In genomic region chr2:229726643-229727042, GRCh38 we compare ENCODE assay signal across 3 cellular contexts.
TF ChIP-seq lines count a peak whose summit lies in the region.

No MANE protein-coding gene starts in this region.

TF ChIP-seq in liver, 16 proteins besides CTCF, POLR2A, EP300 and RAD21:
- TF ChIP-seq HNF4A (conservative IDR thresholded peaks at IDR 0.05) (peak; percentile 78 to 82), GABPA (IDR thresholded peaks at IDR 0.05 in 1 of 2, conservative IDR thresholded peaks at IDR 0.05 in 1 of 2) (no peak), SP1 (IDR thresholded peaks at IDR 0.05) (no peak), ATF3 (IDR thresholded peaks at IDR 0.05) (no peak), RXRA (IDR thresholded peaks at IDR 0.05) (peak; percentile 23 to 77), NR2F2 (IDR thresholded peaks at IDR 0.05) (no peak), FOXA2 (IDR thresholded peaks at IDR 0.05) (no peak), HNF4G (IDR thresholded peaks at IDR 0.05) (no peak), TAF1 (conservative IDR thresholded peaks at IDR 0.05) (no peak), JUND (IDR thresholded peaks at IDR 0.05) (no peak)
- TF ChIP-seq, protein P1, sequence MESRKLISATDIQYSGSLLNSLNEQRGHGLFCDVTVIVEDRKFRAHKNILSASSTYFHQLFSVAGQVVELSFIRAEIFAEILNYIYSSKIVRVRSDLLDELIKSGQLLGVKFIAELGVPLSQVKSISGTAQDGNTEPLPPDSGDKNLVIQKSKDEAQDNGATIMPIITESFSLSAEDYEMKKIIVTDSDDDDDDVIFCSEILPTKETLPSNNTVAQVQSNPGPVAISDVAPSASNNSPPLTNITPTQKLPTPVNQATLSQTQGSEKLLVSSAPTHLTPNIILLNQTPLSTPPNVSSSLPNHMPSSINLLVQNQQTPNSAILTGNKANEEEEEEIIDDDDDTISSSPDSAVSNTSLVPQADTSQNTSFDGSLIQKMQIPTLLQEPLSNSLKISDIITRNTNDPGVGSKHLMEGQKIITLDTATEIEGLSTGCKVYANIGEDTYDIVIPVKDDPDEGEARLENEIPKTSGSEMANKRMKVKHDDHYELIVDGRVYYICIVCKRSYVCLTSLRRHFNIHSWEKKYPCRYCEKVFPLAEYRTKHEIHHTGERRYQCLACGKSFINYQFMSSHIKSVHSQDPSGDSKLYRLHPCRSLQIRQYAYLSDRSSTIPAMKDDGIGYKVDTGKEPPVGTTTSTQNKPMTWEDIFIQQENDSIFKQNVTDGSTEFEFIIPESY (IDR thresholded peaks at IDR 0.05): no peak
- TF ChIP-seq, protein P2, sequence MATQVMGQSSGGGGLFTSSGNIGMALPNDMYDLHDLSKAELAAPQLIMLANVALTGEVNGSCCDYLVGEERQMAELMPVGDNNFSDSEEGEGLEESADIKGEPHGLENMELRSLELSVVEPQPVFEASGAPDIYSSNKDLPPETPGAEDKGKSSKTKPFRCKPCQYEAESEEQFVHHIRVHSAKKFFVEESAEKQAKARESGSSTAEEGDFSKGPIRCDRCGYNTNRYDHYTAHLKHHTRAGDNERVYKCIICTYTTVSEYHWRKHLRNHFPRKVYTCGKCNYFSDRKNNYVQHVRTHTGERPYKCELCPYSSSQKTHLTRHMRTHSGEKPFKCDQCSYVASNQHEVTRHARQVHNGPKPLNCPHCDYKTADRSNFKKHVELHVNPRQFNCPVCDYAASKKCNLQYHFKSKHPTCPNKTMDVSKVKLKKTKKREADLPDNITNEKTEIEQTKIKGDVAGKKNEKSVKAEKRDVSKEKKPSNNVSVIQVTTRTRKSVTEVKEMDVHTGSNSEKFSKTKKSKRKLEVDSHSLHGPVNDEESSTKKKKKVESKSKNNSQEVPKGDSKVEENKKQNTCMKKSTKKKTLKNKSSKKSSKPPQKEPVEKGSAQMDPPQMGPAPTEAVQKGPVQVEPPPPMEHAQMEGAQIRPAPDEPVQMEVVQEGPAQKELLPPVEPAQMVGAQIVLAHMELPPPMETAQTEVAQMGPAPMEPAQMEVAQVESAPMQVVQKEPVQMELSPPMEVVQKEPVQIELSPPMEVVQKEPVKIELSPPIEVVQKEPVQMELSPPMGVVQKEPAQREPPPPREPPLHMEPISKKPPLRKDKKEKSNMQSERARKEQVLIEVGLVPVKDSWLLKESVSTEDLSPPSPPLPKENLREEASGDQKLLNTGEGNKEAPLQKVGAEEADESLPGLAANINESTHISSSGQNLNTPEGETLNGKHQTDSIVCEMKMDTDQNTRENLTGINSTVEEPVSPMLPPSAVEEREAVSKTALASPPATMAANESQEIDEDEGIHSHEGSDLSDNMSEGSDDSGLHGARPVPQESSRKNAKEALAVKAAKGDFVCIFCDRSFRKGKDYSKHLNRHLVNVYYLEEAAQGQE (IDR thresholded peaks at IDR 0.05): no peak
- TF ChIP-seq, protein P3, sequence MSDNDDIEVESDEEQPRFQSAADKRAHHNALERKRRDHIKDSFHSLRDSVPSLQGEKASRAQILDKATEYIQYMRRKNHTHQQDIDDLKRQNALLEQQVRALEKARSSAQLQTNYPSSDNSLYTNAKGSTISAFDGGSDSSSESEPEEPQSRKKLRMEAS (IDR thresholded peaks at IDR 0.05): no peak

TF ChIP-seq in HepG2, 621 proteins besides CTCF, POLR2A, EP300 and RAD21:
- no peak for TF ChIP-seq ZNF556 (CRISPR knock-in tag; IDR thresholded peaks at IDR 0.05; ENCODE audit: borderline replicate concordance)
- TF ChIP-seq RNF2 (conservative IDR thresholded peaks at IDR 0.05; ENCODE audit: low read depth): no peak
- no peak for TF ChIP-seq JDP2 (CRISPR knock-in tag; IDR thresholded peaks at IDR 0.05; ENCODE audit: borderline replicate concordance)
- TF ChIP-seq FOXK1 (CRISPR knock-in tag; IDR thresholded peaks at IDR 0.05; ENCODE audit: borderline replicate concordance, low read depth): no peak
- TF ChIP-seq, protein P4, sequence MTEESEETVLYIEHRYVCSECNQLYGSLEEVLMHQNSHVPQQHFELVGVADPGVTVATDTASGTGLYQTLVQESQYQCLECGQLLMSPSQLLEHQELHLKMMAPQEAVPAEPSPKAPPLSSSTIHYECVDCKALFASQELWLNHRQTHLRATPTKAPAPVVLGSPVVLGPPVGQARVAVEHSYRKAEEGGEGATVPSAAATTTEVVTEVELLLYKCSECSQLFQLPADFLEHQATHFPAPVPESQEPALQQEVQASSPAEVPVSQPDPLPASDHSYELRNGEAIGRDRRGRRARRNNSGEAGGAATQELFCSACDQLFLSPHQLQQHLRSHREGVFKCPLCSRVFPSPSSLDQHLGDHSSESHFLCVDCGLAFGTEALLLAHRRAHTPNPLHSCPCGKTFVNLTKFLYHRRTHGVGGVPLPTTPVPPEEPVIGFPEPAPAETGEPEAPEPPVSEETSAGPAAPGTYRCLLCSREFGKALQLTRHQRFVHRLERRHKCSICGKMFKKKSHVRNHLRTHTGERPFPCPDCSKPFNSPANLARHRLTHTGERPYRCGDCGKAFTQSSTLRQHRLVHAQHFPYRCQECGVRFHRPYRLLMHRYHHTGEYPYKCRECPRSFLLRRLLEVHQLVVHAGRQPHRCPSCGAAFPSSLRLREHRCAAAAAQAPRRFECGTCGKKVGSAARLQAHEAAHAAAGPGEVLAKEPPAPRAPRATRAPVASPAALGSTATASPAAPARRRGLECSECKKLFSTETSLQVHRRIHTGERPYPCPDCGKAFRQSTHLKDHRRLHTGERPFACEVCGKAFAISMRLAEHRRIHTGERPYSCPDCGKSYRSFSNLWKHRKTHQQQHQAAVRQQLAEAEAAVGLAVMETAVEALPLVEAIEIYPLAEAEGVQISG (CRISPR knock-in tag; IDR thresholded peaks at IDR 0.05): no peak
- no peak for TF ChIP-seq ZNF460 (CRISPR knock-in tag; IDR thresholded peaks at IDR 0.05; ENCODE audit: borderline replicate concordance)
- no peak for TF ChIP-seq ZNF30 (CRISPR knock-in tag; IDR thresholded peaks at IDR 0.05)
- no peak for TF ChIP-seq KDM5A (IDR thresholded peaks at IDR 0.05; ENCODE audit: borderline replicate concordance, low read length)
- no peak for TF ChIP-seq ZNF616 (CRISPR knock-in tag; IDR thresholded peaks at IDR 0.05; ENCODE audit: low read depth)
- no peak for TF ChIP-seq RXRA (CRISPR knock-in tag; IDR thresholded peaks at IDR 0.05)
- TF ChIP-seq GRHL1 (CRISPR knock-in tag; conservative IDR thresholded peaks at IDR 0.05): no peak
- no peak for TF ChIP-seq NFIC (IDR thresholded peaks at IDR 0.05; ENCODE audit: low read length)

TF ChIP-seq in IMR-90, 13 proteins besides CTCF, POLR2A, EP300 and RAD21:
- TF ChIP-seq CEBPB (IDR thresholded peaks at IDR 0.05; ENCODE audit: low read depth, low read length) (no peak), NFE2L2 (IDR thresholded peaks at IDR 0.05; ENCODE audit: low read depth, low read length) (no peak), RFX5 (IDR thresholded peaks at IDR 0.05; ENCODE audit: low read depth, low read length) (no peak)
